In genomic region chr19:31344403-31344802, GRCh38 we compare ENCODE assay signal across 1 cellular context.
TF ChIP-seq lines count a peak whose summit lies in the region.

No MANE protein-coding gene starts in this region.

TF ChIP-seq in WTC11, 78 proteins besides CTCF, POLR2A, EP300 and RAD21:
- no peak for TF ChIP-seq TCF7 (CRISPR knock-in tag; IDR thresholded peaks at IDR 0.05; ENCODE audit: low read depth)
- TF ChIP-seq MLX (CRISPR knock-in tag; IDR thresholded peaks at IDR 0.05): no peak
- no peak for TF ChIP-seq NFE2L1 (CRISPR knock-in tag; IDR thresholded peaks at IDR 0.05)
- TF ChIP-seq ZBTB21 (CRISPR knock-in tag; IDR thresholded peaks at IDR 0.05; ENCODE audit: borderline replicate concordance): no peak
- no peak for TF ChIP-seq JUN (CRISPR knock-in tag; IDR thresholded peaks at IDR 0.05)
- TF ChIP-seq ZMAT4 (CRISPR knock-in tag; IDR thresholded peaks at IDR 0.05): no peak
- TF ChIP-seq PRRX2 (CRISPR knock-in tag; IDR thresholded peaks at IDR 0.05): no peak
- TF ChIP-seq RELA (CRISPR knock-in tag; IDR thresholded peaks at IDR 0.05; ENCODE audit: borderline replicate concordance): no peak
- no peak for TF ChIP-seq ZNF416 (CRISPR knock-in tag; IDR thresholded peaks at IDR 0.05)
- TF ChIP-seq NFATC4 (CRISPR knock-in tag; IDR thresholded peaks at IDR 0.05): no peak
- no peak for TF ChIP-seq NR1H2 (CRISPR knock-in tag; IDR thresholded peaks at IDR 0.05)
- no peak for TF ChIP-seq PREB (CRISPR knock-in tag; IDR thresholded peaks at IDR 0.05; ENCODE audit: borderline replicate concordance)
- TF ChIP-seq HMGXB4 (CRISPR knock-in tag; IDR thresholded peaks at IDR 0.05): no peak
